ENCODE assay signal across 9 cellular contexts in genomic region chr9:136539427-136540412, GRCh38. TPM values are rescaled to one million over a fixed set of nuclear protein-coding genes. Genes with fewer than 3 reads are reported as not detected.
DNase-seq lines count a peak whose midpoint lies in the region; ATAC-seq and TF ChIP-seq lines count a peak whose summit lies in the region.
"Had no signal": no experiment of that assay in that cellular context is flagged by ENCODE, and none has a peak within 500 bp of the region (broad histone marks: within the 10 kb centered on the region; RNA-seq: fewer than 3 reads in every experiment).

No MANE protein-coding gene starts in this region.

- H3K27ac ChIP-seq in HEK293 (ENCODE audit: extremely low read depth, low read depth, low read length) (no peak overlapping the region), Peyer's patch (peak overlapping the region; percentile 81 to 92 (median 83)), rectal smooth muscle tissue (ENCODE audit: low read depth, low read length) (peak overlapping the region; percentile 77), uterus (peak overlapping the region; percentile 75 to 86)

- H3K27me3 ChIP-seq in Peyer's patch (no peaks in the 10 kb centered on the region), rectal smooth muscle tissue (ENCODE audit: control insufficient read depth, insufficient read depth, low read length) (no peaks in the 10 kb centered on the region), uterus (no peaks in the 10 kb centered on the region)

- TF ChIP-seq CTCF in HEK293 (tag by site-specific recombination; IDR thresholded peaks at IDR 0.05) (no peak), Peyer's patch (IDR thresholded peaks at IDR 0.05) (no peak), uterus (IDR thresholded peaks at IDR 0.05) (no peak)

- H3K9ac ChIP-seq in rectal smooth muscle tissue (ENCODE audit: low read length), result no peak overlapping the region

- peak; percentile 66 for ATAC-seq in Right ventricle myocardium inferior

- H3K36me3 ChIP-seq in HEK293 (ENCODE audit: control insufficient read depth in 2 of 2, insufficient read depth in 1 of 2, low read length in 2 of 2) (peaks cover 0 to 20% of the 10 kb centered on the region in 2 experiments; a peak in 1 of 3 replicates), Peyer's patch (peaks cover 0 to 7% (median 0%) of the 10 kb centered on the region in 3 donors), rectal smooth muscle tissue (ENCODE audit: control insufficient read depth, insufficient read depth, low read length) (no peaks in the 10 kb centered on the region), uterus (no peaks in the 10 kb centered on the region)

- H3K4me3 ChIP-seq in HEK293 (ENCODE audit: low read depth, low read length) (no peak overlapping the region), Peyer's patch (peak overlapping the region in 3 of 4 donors; percentile 29 to 45 (median 29)), rectal smooth muscle tissue (ENCODE audit: low read length) (peak overlapping the region; percentile 25), uterus (no peak overlapping the region)
- H3K4me3 ChIP-seq: HAP-1 had no signal

- DNase-seq in COLO668 (lab: John Stamatoyannopoulos, UW; ENCODE audit: unreplicated experiment) (peak; percentile 79), Peyer's patch (peak; percentile 91 to 99 (median 99)), activated gamma-delta T cell (lab: John Stamatoyannopoulos, UW) (peak; percentile 51), Right ventricle myocardium inferior (ENCODE audit: missing footprints) (peak; percentile 97), uterus (peak; percentile 67 to 89), NCI-H345 (lab: John Stamatoyannopoulos, UW) (no peak)

- peak in 1 of 2 donors; percentile 42 for TF ChIP-seq POLR2A in Peyer's patch (IDR thresholded peaks at IDR 0.05)
- no peak for TF ChIP-seq POLR2A in uterus (IDR thresholded peaks at IDR 0.05)

- no peaks in the 10 kb centered on the region; the same call in 1 of the 2 replicates for H3K4me1 ChIP-seq in HEK293 (ENCODE audit: control insufficient read depth, insufficient read depth, low read length)
- H3K4me1 ChIP-seq in Peyer's patch, result peaks cover 4 to 90% (median 46%) of the 10 kb centered on the region in 4 donors
- H3K4me1 ChIP-seq in rectal smooth muscle tissue (ENCODE audit: control insufficient read depth, insufficient read depth, low read length), result peaks cover 34% of the 10 kb centered on the region
- H3K4me1 ChIP-seq in uterus, result peaks cover 0 to 11% of the 10 kb centered on the region in 2 donors

- CTCF ChIA-PET in HEK293 (lab: Yijun Ruan, JAX), result interaction anchor here (0.6 to 3.3 kb wide), 7 partner anchors 51 to 154 kb away, joined by 3 to 15 read pairs (median 4); no protein-coding TSS in a partner anchor

- POLR2A ChIA-PET in HEK293 (lab: Yijun Ruan, JAX), result interaction anchor here (0.5 to 1.8 kb wide), 7 partner anchors 11 to 188 kb away, joined by 3 to 6 read pairs (median 4); no protein-coding TSS in a partner anchor

- H3K9me3 ChIP-seq in HEK293 (ENCODE audit: control insufficient read depth, insufficient read depth, low read depth, low read length) (no peaks in the 10 kb centered on the region), Peyer's patch (no peaks in the 10 kb centered on the region), uterus (no peaks in the 10 kb centered on the region)
- H3K9me3 ChIP-seq: HAP-1 had no signal

- intact Hi-C loops in Right ventricle myocardium inferior (cut with DNase I) (loop anchor here (2.0 to 5.0 kb wide), 2 partner anchors 29 to 88 kb away; no protein-coding TSS in a partner anchor), uterus (cut with DNase I; ENCODE audit: low total_unique reads) (loop anchor here (10.0 kb wide), 1 partner anchor 55 kb away; the partner anchor contains the start of gene SEC16A)

TF ChIP-seq in HEK293, 187 proteins besides CTCF, POLR2A, EP300 and RAD21 (continues in another document):
- TF ChIP-seq ZSCAN4 (tag by site-specific recombination; IDR thresholded peaks at IDR 0.05) (no peak), ZIC2 (tag by site-specific recombination; IDR thresholded peaks at IDR 0.05) (peak; percentile 74), ZSCAN5A (tag by site-specific recombination; IDR thresholded peaks at IDR 0.05) (no peak), HOXD13 (CRISPR knock-in tag; IDR thresholded peaks at IDR 0.05; ENCODE audit: borderline replicate concordance) (no peak), KLF9 (tag by site-specific recombination; IDR thresholded peaks at IDR 0.05; ENCODE audit: low read depth) (no peak), ZNF2 (tag by site-specific recombination; IDR thresholded peaks at IDR 0.05) (no peak), ZNF19 (tag by site-specific recombination; IDR thresholded peaks at IDR 0.05; ENCODE audit: low read depth) (no peak), ZSCAN30 (tag by site-specific recombination; IDR thresholded peaks at IDR 0.05) (no peak), SP2 (tag by site-specific recombination; IDR thresholded peaks at IDR 0.05) (peak; percentile 21; the same call in 1 of the 2 replicates), ZNF24 (tag by site-specific recombination; IDR thresholded peaks at IDR 0.05) (no peak), ZBTB8A (tag by site-specific recombination; IDR thresholded peaks at IDR 0.05) (0 out of 2 replicates have a peak, but pooled peaks have one; percentile 14), ZBTB49 (tag by site-specific recombination; IDR thresholded peaks at IDR 0.05; ENCODE audit: low read depth) (no peak), ZNF548 (tag by site-specific recombination; IDR thresholded peaks at IDR 0.05) (no peak), MYNN (tag by site-specific recombination; IDR thresholded peaks at IDR 0.05; ENCODE audit: borderline replicate concordance) (no peak), OSR2 (tag by site-specific recombination; IDR thresholded peaks at IDR 0.05) (0 out of 2 replicates have a peak, but pooled peaks have one; percentile 26), ZNF274 (IDR thresholded peaks at IDR 0.05; ENCODE audit: low read length) (no peak), ZNF274 (tag by site-specific recombination; IDR thresholded peaks at IDR 0.05; ENCODE audit: borderline replicate concordance) (no peak), ZNF610 (tag by site-specific recombination; IDR thresholded peaks at IDR 0.05; ENCODE audit: borderline replicate concordance) (no peak), ZNF133 (tag by site-specific recombination; IDR thresholded peaks at IDR 0.05) (no peak), ZNF488 (tag by site-specific recombination; IDR thresholded peaks at IDR 0.05) (no peak), KLF1 (tag by site-specific recombination; IDR thresholded peaks at IDR 0.05) (peak; percentile 60), SP3 (tag by site-specific recombination; IDR thresholded peaks at IDR 0.05) (no peak)

RNA-seq across cellular contexts. Expression of gene NOTCH1, which starts 6.1 kb away (rescaled TPM):
- total RNA-seq in Peyer's patch, result 10 to 100 TPM; 38.2 to 95.7 (median 53.8) TPM
- total RNA-seq in Right ventricle myocardium inferior, result 18.7 TPM
- total RNA-seq in uterus, result 100 to 1,000 TPM in 1 of 4 donors, 10 to 100 TPM in 3; 19.7 to 109 (median 35.6) TPM

RNA-seq across cellular contexts. Expression of gene SEC16A, which starts 56.9 kb away (rescaled TPM):
- total RNA-seq in Peyer's patch (10 to 100 TPM; 63.5 to 80.8 (median 74.6) TPM), Right ventricle myocardium inferior (22.3 TPM), uterus (10 to 100 TPM; 18.8 to 73.2 (median 35.1) TPM)

Comparison
In these comparisons a context has a peak if more than half of its experiments do, and no peak if none do; other contexts are left out.
1. H3K4me3 ChIP-seq: peak in Peyer's patch (3 of 4) and rectal smooth muscle tissue (single experiment); none in HEK293 (single experiment) and uterus (0 of 2).